Comparison of ENCODE assay signal across 11 cellular contexts in genomic region chr17:45114117-45114932, GRCh38.
"Had no signal": no experiment of that assay in that cellular context is flagged by ENCODE, and none has a peak within 500 bp of the region (broad histone marks: within the 10 kb centered on the region; RNA-seq: fewer than 3 reads in every experiment).

No MANE protein-coding gene starts in this region.

- DNase-seq: activated CD4-positive, alpha-beta memory T cell treated with anti-CD3 and anti-CD28 coated beads, Interleukin-2, amount 10 ng/mL, durations not matched to agents 7 days and 5 days; activated CD4-positive, alpha-beta T cell treated with anti-CD3 and anti-CD28 coated beads for 36 hours; activated naive CD4-positive, alpha-beta T cell treated with anti-CD3 and anti-CD28 coated beads, Interleukin-2, amount 10 ng/mL, durations not matched to agents 7 days and 5 days; glutamatergic neuron; left ventricle myocardium inferior; stimulated activated CD4-positive, alpha-beta T cell treated with anti-CD3 and anti-CD28 coated beads, Interleukin-2, amount 100 ng/mL, for 48 hours; stimulated activated CD8-positive, alpha-beta memory T cell treated with anti-CD3 and anti-CD28 coated beads, Interleukin-4, amount 100 ng/mL, for 48 hours; stimulated activated naive CD8-positive, alpha-beta T cell treated with anti-CD3 and anti-CD28 coated beads, Interleukin-15, Interleukin-2, amounts not matched to agents 100 U/mL and 50 U/mL, for 24 hours; T-helper 9 cell had no signal

- FAIRE-seq: pancreas had no signal

- H3K4me3 ChIP-seq: left ventricle myocardium inferior, pancreas had no signal

- H3K27me3 ChIP-seq: pancreas had no signal

- H3K36me3 ChIP-seq: pancreas had no signal

- ATAC-seq: activated CD4-positive, alpha-beta T cell treated with anti-CD3 and anti-CD28 coated beads for 36 hours; pancreas; stimulated activated naive CD8-positive, alpha-beta T cell treated with anti-CD3 and anti-CD28 coated beads, Interleukin-15, Interleukin-2, amounts not matched to agents 100 U/mL and 50 U/mL, for 24 hours had no signal

- H3K9me3 ChIP-seq: left ventricle myocardium inferior, pancreas had no signal

- H3K27ac ChIP-seq: pancreas, VCaP had no signal

- H3K4me1 ChIP-seq: pancreas had no signal
